Comparison of ENCODE assay signal across 23 cellular contexts in genomic region chr3:13054705-13055285, GRCh38.
"Had no signal": no experiment of that assay in that cellular context is flagged by ENCODE, and none has a peak within 500 bp of the region (broad histone marks: within the 10 kb centered on the region; RNA-seq: fewer than 3 reads in every experiment).

No MANE protein-coding gene starts in this region.

- ATAC-seq: activated CD8-positive, alpha-beta memory T cell treated with anti-CD3 and anti-CD28 coated beads, Interleukin-2, amount 10 ng/mL, durations not matched to agents 7 days and 5 days; activated CD8-positive, alpha-beta T cell treated with anti-CD3 and anti-CD28 coated beads, Interleukin-2, amount 10 ng/mL, durations not matched to agents 7 days and 5 days; activated T-cell treated with anti-CD3 and anti-CD28 coated beads, Interleukin-2, amount 50 U/mL, for 72 hours; right lobe of liver; stimulated activated naive B cell treated with anti-CD40 and anti-IgM and Interleukin-4, amounts not matched to agents 10 μg/mL and 1 μg/mL and 100 μg/mL, for 72 hours; T-cell had no signal

- H3K9me3 Mint-ChIP-seq: activated B cell treated with CpG ODN at 0.5 μM for 24 hours; activated T-cell treated with anti-CD3 and anti-CD28 coated beads, Interleukin-2, amount 50 U/mL, for 72 hours; naive B cell; nephron progenitor cell; stimulated activated naive B cell treated with anti-CD40 and anti-IgM and Interleukin-4, amounts not matched to agents 10 μg/mL and 1 μg/mL and 100 μg/mL, for 72 hours; T-cell; type B pancreatic cell had no signal

- DNase-seq: activated B cell treated with CpG ODN at 0.5 μM for 24 hours; activated CD4-positive, alpha-beta T cell treated with anti-CD3 and anti-CD28 coated beads, Interleukin-2, amount 50 U/mL, for 1 hour; activated CD8-positive, alpha-beta memory T cell treated with anti-CD3 and anti-CD28 coated beads, Interleukin-2, amount 10 ng/mL, durations not matched to agents 7 days and 5 days; activated CD8-positive, alpha-beta T cell treated with anti-CD3 and anti-CD28 coated beads, Interleukin-2, amount 10 ng/mL, durations not matched to agents 7 days and 5 days; activated naive CD4-positive, alpha-beta T cell treated with Interleukin-2 at 50 U/mL for 16 hours; activated T-cell treated with anti-CD3 and anti-CD28 coated beads, Interleukin-2, amount 50 U/mL, for 72 hours; brain microvascular endothelial cell; esophagus squamous epithelium; foreskin melanocyte; left ventricle myocardium inferior; naive B cell; nephron progenitor cell; ovary; right lobe of liver; stimulated activated CD4-positive, alpha-beta T cell treated with anti-CD3 and anti-CD28 coated beads, Interleukin-12 subunit alpha, Interleukin-12 subunit beta, amount 100 ng/mL, for 4 hours; stimulated activated naive B cell treated with anti-CD40 and anti-IgM and Interleukin-4, amounts not matched to agents 10 μg/mL and 1 μg/mL and 100 μg/mL, for 72 hours; T-cell; uterus had no signal

- H3K4me3 ChIP-seq: esophagus squamous epithelium, left ventricle myocardium inferior, ovary, right lobe of liver, skin epidermis, thoracic aorta, uterus had no signal

- H3K4me3 Mint-ChIP-seq: activated B cell treated with CpG ODN at 0.5 μM for 24 hours; activated CD8-positive, alpha-beta memory T cell treated with anti-CD3 and anti-CD28 coated beads, Interleukin-2, amount 10 ng/mL, durations not matched to agents 7 days and 5 days; activated CD8-positive, alpha-beta T cell treated with anti-CD3 and anti-CD28 coated beads, Interleukin-2, amount 10 ng/mL, durations not matched to agents 7 days and 5 days; activated naive CD8-positive, alpha-beta T cell; activated T-cell treated with anti-CD3 and anti-CD28 coated beads, Interleukin-2, amount 50 U/mL, for 72 hours; naive B cell; nephron progenitor cell; stimulated activated naive B cell treated with anti-CD40 and anti-IgM and Interleukin-4, amounts not matched to agents 10 μg/mL and 1 μg/mL and 100 μg/mL, for 72 hours; T-cell; type B pancreatic cell had no signal

- H3K27ac ChIP-seq: brain microvascular endothelial cell, esophagus squamous epithelium, left ventricle myocardium inferior, ovary, right lobe of liver, skin epidermis, uterus had no signal

- H3K27me3 Mint-ChIP-seq: activated B cell treated with CpG ODN at 0.5 μM for 24 hours; activated CD8-positive, alpha-beta memory T cell treated with anti-CD3 and anti-CD28 coated beads, Interleukin-2, amount 10 ng/mL, durations not matched to agents 7 days and 5 days; activated naive CD8-positive, alpha-beta T cell; naive B cell; stimulated activated naive B cell treated with anti-CD40 and anti-IgM and Interleukin-4, amounts not matched to agents 10 μg/mL and 1 μg/mL and 100 μg/mL, for 72 hours; type B pancreatic cell had no signal

- H3K36me3 Mint-ChIP-seq: activated CD8-positive, alpha-beta memory T cell treated with anti-CD3 and anti-CD28 coated beads, Interleukin-2, amount 10 ng/mL, durations not matched to agents 7 days and 5 days; activated naive CD8-positive, alpha-beta T cell; type B pancreatic cell had no signal

- H3K36me3 ChIP-seq: brain microvascular endothelial cell, esophagus squamous epithelium, left ventricle myocardium inferior, ovary, right lobe of liver, thoracic aorta, uterus had no signal

- H3K9me3 ChIP-seq: esophagus squamous epithelium, left ventricle myocardium inferior, ovary, right lobe of liver, thoracic aorta, uterus had no signal

- H3K4me1 Mint-ChIP-seq: activated CD8-positive, alpha-beta memory T cell treated with anti-CD3 and anti-CD28 coated beads, Interleukin-2, amount 10 ng/mL, durations not matched to agents 7 days and 5 days had no signal

- H3K27ac Mint-ChIP-seq: activated B cell treated with CpG ODN at 0.5 μM for 24 hours; activated CD8-positive, alpha-beta memory T cell treated with anti-CD3 and anti-CD28 coated beads, Interleukin-2, amount 10 ng/mL, durations not matched to agents 7 days and 5 days; activated CD8-positive, alpha-beta T cell treated with anti-CD3 and anti-CD28 coated beads, Interleukin-2, amount 10 ng/mL, durations not matched to agents 7 days and 5 days; activated naive CD8-positive, alpha-beta T cell; activated T-cell treated with anti-CD3 and anti-CD28 coated beads, Interleukin-2, amount 50 U/mL, for 72 hours; nephron progenitor cell; progenitor cell of endocrine pancreas; stimulated activated naive B cell treated with anti-CD40 and anti-IgM and Interleukin-4, amounts not matched to agents 10 μg/mL and 1 μg/mL and 100 μg/mL, for 72 hours; T-cell; type B pancreatic cell had no signal

- H3K27me3 ChIP-seq: brain microvascular endothelial cell, esophagus squamous epithelium, ovary, right lobe of liver, uterus had no signal

- H3K4me1 ChIP-seq: right lobe of liver, uterus had no signal
